Comparison of ENCODE assay signal across 8 cellular contexts in the genomic region with DNA sequence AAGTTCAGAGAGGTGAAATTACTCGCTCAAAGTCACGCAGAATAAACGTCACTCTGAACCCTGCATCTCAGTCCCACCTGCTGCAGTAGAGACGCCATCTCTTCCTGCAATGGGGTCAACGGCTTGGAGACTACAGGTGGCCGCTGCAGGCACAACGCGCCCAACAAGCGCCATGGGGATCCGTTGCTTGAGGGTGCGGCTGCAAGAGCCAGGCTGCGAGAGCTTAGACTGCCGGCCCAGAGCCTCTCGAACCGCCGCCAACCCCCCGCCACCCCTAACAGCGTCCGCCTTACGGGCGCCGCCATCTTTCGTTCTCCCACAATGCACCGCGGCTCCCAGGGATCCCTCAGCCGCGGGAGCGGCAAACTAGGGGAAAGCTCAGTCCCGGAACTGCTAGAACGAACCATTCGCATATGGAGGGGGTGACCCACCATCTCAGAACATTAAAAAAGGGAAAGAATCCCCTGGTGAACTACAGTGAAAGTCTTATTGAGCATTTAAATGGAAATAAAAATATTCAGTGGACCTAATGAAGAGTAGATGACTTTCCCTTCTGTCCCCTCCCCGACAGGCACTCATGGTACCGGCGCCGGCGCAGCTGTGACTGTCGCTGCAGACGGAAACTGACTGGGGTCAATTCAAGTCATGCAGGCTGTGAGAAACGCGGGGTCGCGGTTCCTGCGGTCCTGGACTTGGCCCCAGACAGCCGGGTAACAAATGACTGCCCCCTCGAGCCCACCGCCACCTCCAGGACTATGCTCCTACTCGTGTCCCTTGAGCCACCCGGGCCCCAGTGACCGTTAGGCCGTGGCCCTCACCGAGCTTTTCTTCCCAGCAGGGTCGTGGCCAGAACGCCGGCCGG. TPM values are rescaled to one million over a fixed set of nuclear protein-coding genes. Genes with fewer than 3 reads are reported as not detected.
DNase-seq lines count a peak whose midpoint lies in the region; ATAC-seq and TF ChIP-seq lines count a peak whose summit lies in the region.

A gene (minus strand): TSS at position 316 of the 862 bp plus-strand sequence. CDS start 11 bp downstream, at position 305.
A gene (plus strand): TSS at position 636 of the 862 bp plus-strand sequence. CDS start 10 bp downstream, at position 646.

- H3K27ac ChIP-seq in Peyer's patch (peak within 1 kb of the TSS; percentile 85 to 93 (median 88)), esophagus muscularis mucosa (replicated peaks in 1 of 4) (peak within 1 kb of the TSS; percentile 81 to 88 (median 86)), muscle layer of duodenum (ENCODE audit: low read length) (peak within 1 kb of the TSS; percentile 91)

- H3K36me3 ChIP-seq in Peyer's patch (peaks cover 0 to 27% (median 0%) of the 10 kb centered on the region in 3 donors), esophagus muscularis mucosa (peaks cover 22 to 54% (median 32%) of the 10 kb centered on the region in 4 donors), muscle layer of duodenum (ENCODE audit: control insufficient read depth in 1 of 2, insufficient read depth in 2 of 2, low read length in 2 of 2) (peaks cover 23 to 40% of the 10 kb centered on the region in 2 donors)

- peak; percentile 47 for DNase-seq in DMS79 (lab: John Stamatoyannopoulos, UW)
- peak; percentile 97 for DNase-seq in KG1 (lab: John Stamatoyannopoulos, UW)
- peak; percentile 85 to 95 (median 91) for DNase-seq in Peyer's patch
- DNase-seq in activated T-cell treated with anti-CD3 and anti-CD28 coated beads, Interleukin-2, amount 50 U/mL, for 48 hours = peak; percentile 93
- DNase-seq in esophagus muscularis mucosa (ENCODE audit: extremely low spot score) = peak; percentile 96
- DNase-seq in stimulated activated CD8-positive, alpha-beta memory T cell treated with anti-CD3 and anti-CD28 coated beads, Interleukin-7, amount 100 ng/mL, for 4 hours (ENCODE audit: low read depth in 2 of 2) = peak; percentile 78 to 82

- peak within 1 kb of the TSS; percentile 69 to 94 (median 90) for H3K4me3 ChIP-seq in Peyer's patch
- H3K4me3 ChIP-seq in esophagus muscularis mucosa = peak within 1 kb of the TSS; percentile 76 to 88 (median 84)
- peak within 1 kb of the TSS; percentile 89 to 98 for H3K4me3 ChIP-seq in muscle layer of duodenum (ENCODE audit: low read depth in 1 of 2, low read length in 2 of 2)

- H3K4me1 ChIP-seq in Peyer's patch (peaks cover 0 to 19% (median 2%) of the 10 kb centered on the region in 4 donors), esophagus muscularis mucosa (peaks cover 28 to 35% (median 34%) of the 10 kb centered on the region in 4 donors), muscle layer of duodenum (ENCODE audit: control insufficient read depth in 1 of 2, insufficient read depth in 2 of 2, low read length in 2 of 2) (peaks cover 8 to 26% of the 10 kb centered on the region in 2 donors)

- H3K27me3 ChIP-seq in Peyer's patch (no peaks in the 10 kb centered on the region), esophagus muscularis mucosa (no peaks in the 10 kb centered on the region), muscle layer of duodenum (ENCODE audit: low read depth, low read length) (no peaks in the 10 kb centered on the region)

- TF ChIP-seq EP300 in esophagus muscularis mucosa (IDR thresholded peaks at IDR 0.05) = no peak

- intact Hi-C loops in esophagus muscularis mucosa (cut with DNase I) = loop anchor here (5.0 kb wide), 1 partner anchor 155 kb away; a partner anchor contains a TSS

- no peak for TF ChIP-seq CTCF in Peyer's patch (IDR thresholded peaks at IDR 0.05)
- no peak for TF ChIP-seq CTCF in esophagus muscularis mucosa (IDR thresholded peaks at IDR 0.05)

- H3K9me3 ChIP-seq in Peyer's patch = no peaks in the 10 kb centered on the region
- no peaks in the 10 kb centered on the region for H3K9me3 ChIP-seq in esophagus muscularis mucosa
- no peaks in the 10 kb centered on the region for H3K9me3 ChIP-seq in muscle layer of duodenum (ENCODE audit: control insufficient read depth in 1 of 2, low read length in 2 of 2)

- peak; percentile 80 for ATAC-seq in GM21737 (IDR thresholded peaks at IDR 0.05; ENCODE audit: unreplicated experiment)

- WGBS in esophagus muscularis mucosa = under 1% methylated on average over 37 of the region's 55 CpGs

- TF ChIP-seq POLR2A in Peyer's patch (IDR thresholded peaks at IDR 0.05) = peak in 1 of 2 donors; percentile 25
- TF ChIP-seq POLR2A in esophagus muscularis mucosa (IDR thresholded peaks at IDR 0.05; ENCODE audit: low read depth) = no peak

RNA-seq across cellular contexts. Expression of the first gene that starts in this region (rescaled TPM):
- total RNA-seq in Peyer's patch = 10 to 100 TPM; 13.7 to 23.3 (median 18.5) TPM
- 10 to 100 TPM; 14.5 to 27.8 (median 25.1) TPM for total RNA-seq in esophagus muscularis mucosa

RNA-seq across cellular contexts. Expression of the second gene that starts in this region (rescaled TPM):
- total RNA-seq in Peyer's patch = 10 to 100 TPM; 20.7 to 42.9 (median 35.3) TPM
- total RNA-seq in esophagus muscularis mucosa = 10 to 100 TPM; 25.7 to 44.9 (median 34.2) TPM

Comparison
In these comparisons a context has a peak if more than half of its experiments do, and no peak if none do; other contexts are left out.
1. Peak in every context shown above with its lines: DNase-seq, ATAC-seq, H3K4me3 ChIP-seq and H3K27ac ChIP-seq.
2. DNase-seq: peak in every context shown above with its lines; median percentile 97 in KG1; 96 in esophagus muscularis mucosa; 93 in activated T-cell treated with anti-CD3 and anti-CD28 coated beads, Interleukin-2, amount 50 U/mL, for 48 hours; 91 in Peyer's patch; 80 in stimulated activated CD8-positive, alpha-beta memory T cell treated with anti-CD3 and anti-CD28 coated beads, Interleukin-7, amount 100 ng/mL, for 4 hours; 47 in DMS79.